Comparison of ENCODE assay signal across 10 cellular contexts in genomic region chr12:12976366-12976765, GRCh38. TPM values are rescaled to one million over a fixed set of nuclear protein-coding genes. Genes with fewer than 3 reads are reported as not detected.
DNase-seq lines count a peak whose midpoint lies in the region; TF ChIP-seq lines count a peak whose summit lies in the region.
"Had no signal": no experiment of that assay in that cellular context is flagged by ENCODE, and none has a peak within 500 bp of the region (broad histone marks: within the 10 kb centered on the region; RNA-seq: fewer than 3 reads in every experiment).

No MANE protein-coding gene starts in this region.

- peaks cover 16% of the 10 kb centered on the region for H3K9me3 ChIP-seq in left ventricle myocardium inferior (replicated peaks)

- peaks cover 84% of the 10 kb centered on the region for H3K36me3 ChIP-seq in left ventricle myocardium inferior

- H3K36me3 Mint-ChIP-seq in progenitor cell of endocrine pancreas (ENCODE audit: insufficient read depth) = peaks cover 51% of the 10 kb centered on the region

- no peaks in the 10 kb centered on the region for H3K27me3 Mint-ChIP-seq in progenitor cell of endocrine pancreas
- H3K27me3 Mint-ChIP-seq: stimulated activated naive CD8-positive, alpha-beta T cell treated with anti-CD3 and anti-CD28 coated beads, Interleukin-15, Interleukin-2, amounts not matched to agents 100 ng/mL and 50 ng/mL, for 24 hours had no signal

- intact Hi-C loops in left ventricle myocardium inferior (cut with micrococcal nuclease) = no loop called here

- TF ChIP-seq CTCF in astrocyte of the cerebellum (IDR thresholded peaks at IDR 0.05; ENCODE audit: low read depth, low read length, missing control alignments) (no peak), left ventricle myocardium inferior (IDR thresholded peaks at IDR 0.05; ENCODE audit: borderline replicate concordance) (no peak), progenitor cell of endocrine pancreas (IDR thresholded peaks at IDR 0.05; ENCODE audit: unreplicated experiment) (no peak)

- no peaks in the 10 kb centered on the region for H3K4me1 Mint-ChIP-seq in progenitor cell of endocrine pancreas (ENCODE audit: low read depth)

- H3K4me1 ChIP-seq in left ventricle myocardium inferior = peaks cover 17% of the 10 kb centered on the region

- H3K4me3 Mint-ChIP-seq in progenitor cell of endocrine pancreas (ENCODE audit: low read depth) = no peak overlapping the region
- H3K4me3 Mint-ChIP-seq: stimulated activated naive CD8-positive, alpha-beta T cell treated with anti-CD3 and anti-CD28 coated beads, Interleukin-15, Interleukin-2, amounts not matched to agents 100 ng/mL and 50 ng/mL, for 24 hours had no signal

- DNase-seq in GM04504 (ENCODE audit: low read depth) = peak; percentile 91
- peak; percentile 75 for DNase-seq in astrocyte of the cerebellum (ENCODE audit: low read depth)
- DNase-seq in left ventricle myocardium inferior = no peak
- no peak for DNase-seq in progenitor cell of endocrine pancreas (ENCODE audit: low spot score, unreplicated experiment)
- no peak for DNase-seq in COR-L47 (lab: John Stamatoyannopoulos, UW)
- no peak for DNase-seq in SKM-1 (lab: John Stamatoyannopoulos, UW; ENCODE audit: unreplicated experiment)
- no peak for DNase-seq in NCI-H524 (lab: John Stamatoyannopoulos, UW)
- DNase-seq: activated CD8-positive, alpha-beta memory T cell treated with anti-CD3 and anti-CD28 coated beads for 24 hours had no signal

- in situ Hi-C loops in astrocyte of the cerebellum (cut with HindIII; ENCODE audit: low sequenced_read_pairs) = no loop called here

- no peak overlapping the region for H3K4me3 ChIP-seq in astrocyte of the cerebellum (ENCODE audit: low read depth, low read length)
- H3K4me3 ChIP-seq in left ventricle myocardium inferior = no peak overlapping the region
- no peak overlapping the region for H3K4me3 ChIP-seq in skin epidermis

- H3K27ac ChIP-seq in left ventricle myocardium inferior (replicated peaks) = peak overlapping the region; percentile 39
- peak overlapping the region in 14 of 21 experiments; percentile 6 to 78 (median 46) for H3K27ac ChIP-seq in skin epidermis

- H3K9me3 Mint-ChIP-seq in progenitor cell of endocrine pancreas (ENCODE audit: low read depth) = peaks cover 11% of the 10 kb centered on the region

- no peaks in the 10 kb centered on the region for H3K27me3 ChIP-seq in left ventricle myocardium inferior (ENCODE audit: low read depth)

- H3K27ac Mint-ChIP-seq in progenitor cell of endocrine pancreas = no peak overlapping the region
- H3K27ac Mint-ChIP-seq: stimulated activated naive CD8-positive, alpha-beta T cell treated with anti-CD3 and anti-CD28 coated beads, Interleukin-15, Interleukin-2, amounts not matched to agents 100 ng/mL and 50 ng/mL, for 24 hours had no signal

RNA-seq across cellular contexts. Expression of gene HEBP1, which starts 23.7 kb away (rescaled TPM):
- total RNA-seq in left ventricle myocardium inferior = 65.4 TPM
- 109 and 111 TPM in 2 replicates for total RNA-seq in progenitor cell of endocrine pancreas

RNA-seq across cellular contexts. Expression of gene GPRC5D, which starts 24.4 kb away (rescaled TPM):
- not detected for total RNA-seq in left ventricle myocardium inferior
- total RNA-seq in progenitor cell of endocrine pancreas = not detected in 2 replicates

Comparison
In these comparisons a context has a peak if more than half of its experiments do, and no peak if none do; other contexts are left out.
1. DNase-seq: peak in GM04504 (single experiment) and astrocyte of the cerebellum (single experiment); none in left ventricle myocardium inferior (single experiment), progenitor cell of endocrine pancreas (single experiment), COR-L47 (single experiment), SKM-1 (single experiment) and NCI-H524 (0 of 2).